ENCODE assay signal across 24 cellular contexts in genomic region chr2:113869253-113869652, GRCh38.
"Had no signal": no experiment of that assay in that cellular context is flagged by ENCODE, and none has a peak within 500 bp of the region (broad histone marks: within the 10 kb centered on the region; RNA-seq: fewer than 3 reads in every experiment).

No MANE protein-coding gene starts in this region.

- H3K36me3 Mint-ChIP-seq: mesothelial cell of epicardium had no signal

- H3K27ac Mint-ChIP-seq: mesothelial cell of epicardium; neural progenitor cell; progenitor cell of endocrine pancreas; stimulated activated naive CD8-positive, alpha-beta T cell treated with anti-CD3 and anti-CD28 coated beads, Interleukin-15, Interleukin-2, amounts not matched to agents 100 ng/mL and 50 ng/mL, for 24 hours had no signal

- H3K27ac ChIP-seq: dorsolateral prefrontal cortex, gastrocnemius medialis, heart left ventricle, left lung, neural progenitor cell, parathyroid adenoma, right atrium auricular region, thoracic aorta, tibial nerve, upper lobe of left lung had no signal

- H3K4me2 ChIP-seq: neural progenitor cell had no signal

- H3K36me3 ChIP-seq: gastrocnemius medialis, heart left ventricle, left lung, neural progenitor cell, right atrium auricular region, thoracic aorta, tibial nerve, upper lobe of left lung had no signal

- H3K9ac ChIP-seq: neural progenitor cell, parathyroid adenoma had no signal

- H3K4me3 ChIP-seq: dorsolateral prefrontal cortex, gastrocnemius medialis, heart left ventricle, left lung, mucosa of descending colon, neural progenitor cell, right atrium auricular region, tibial nerve, upper lobe of left lung had no signal

- ATAC-seq: gastrocnemius medialis; heart left ventricle; left cardiac atrium; left lung; mucosa of descending colon; natural killer cell treated with Interleukin-12 subunit alpha and Interleukin-12 subunit beta and Interleukin-15 and Interleukin-18, amount 100 ng/mL, for 72 hours; sciatic nerve; stimulated activated memory B cell treated with anti-CD40 and anti-IgM and Interleukin-4, amounts not matched to agents 10 μg/mL and 1 μg/mL and 100 μg/mL, for 72 hours had no signal

- H3K79me2 ChIP-seq: parathyroid adenoma had no signal

- H3K4me3 Mint-ChIP-seq: mesothelial cell of epicardium; neural progenitor cell; stimulated activated naive CD8-positive, alpha-beta T cell treated with anti-CD3 and anti-CD28 coated beads, Interleukin-15, Interleukin-2, amounts not matched to agents 100 ng/mL and 50 ng/mL, for 24 hours had no signal

- H3K4me1 ChIP-seq: gastrocnemius medialis, left lung, right atrium auricular region, tibial nerve had no signal

- H3K4me1 Mint-ChIP-seq: mesothelial cell of epicardium had no signal

- H3K27me3 ChIP-seq: gastrocnemius medialis, left lung, neural progenitor cell, right atrium auricular region, tibial nerve, upper lobe of left lung had no signal

- H2AFZ ChIP-seq: neural progenitor cell, parathyroid adenoma had no signal

- H3K27me3 Mint-ChIP-seq: naive B cell; stimulated activated memory B cell treated with anti-CD40 and anti-IgM and Interleukin-4, amounts not matched to agents 10 μg/mL and 1 μg/mL and 100 μg/mL, for 72 hours; stimulated activated naive CD8-positive, alpha-beta T cell treated with anti-CD3 and anti-CD28 coated beads, Interleukin-15, Interleukin-2, amounts not matched to agents 100 ng/mL and 50 ng/mL, for 24 hours had no signal

- H3K9me3 Mint-ChIP-seq: mesothelial cell of epicardium; natural killer cell treated with Interleukin-12 subunit alpha and Interleukin-12 subunit beta and Interleukin-15 and Interleukin-18, amount 100 ng/mL, for 72 hours; stimulated activated memory B cell treated with anti-CD40 and anti-IgM and Interleukin-4, amounts not matched to agents 10 μg/mL and 1 μg/mL and 100 μg/mL, for 72 hours; stimulated activated naive CD8-positive, alpha-beta T cell treated with anti-CD3 and anti-CD28 coated beads, Interleukin-15, Interleukin-2, amounts not matched to agents 100 ng/mL and 50 ng/mL, for 24 hours had no signal

- DNase-seq: dorsolateral prefrontal cortex; effector CD4-positive, alpha-beta T cell; gastrocnemius medialis; heart left ventricle; hippocampal formation; left cardiac atrium; left lung; mesenchymal stem cell; mucosa of descending colon; naive B cell; stimulated activated CD4-positive, alpha-beta T cell treated with anti-CD3 and anti-CD28 coated beads, Interleukin-2, amount 100 ng/mL, for 24 hours; stimulated activated CD4-positive, alpha-beta T cell treated with anti-CD3 and anti-CD28 coated beads, Interleukin-4, amount 100 ng/mL, for 24 hours; upper lobe of left lung had no signal

- H3K9me3 ChIP-seq: gastrocnemius medialis, heart left ventricle, left lung, mucosa of descending colon, right atrium auricular region, thoracic aorta, tibial nerve, upper lobe of left lung had no signal
